Comparison of ENCODE assay signal across 8 cellular contexts in the genomic region with DNA sequence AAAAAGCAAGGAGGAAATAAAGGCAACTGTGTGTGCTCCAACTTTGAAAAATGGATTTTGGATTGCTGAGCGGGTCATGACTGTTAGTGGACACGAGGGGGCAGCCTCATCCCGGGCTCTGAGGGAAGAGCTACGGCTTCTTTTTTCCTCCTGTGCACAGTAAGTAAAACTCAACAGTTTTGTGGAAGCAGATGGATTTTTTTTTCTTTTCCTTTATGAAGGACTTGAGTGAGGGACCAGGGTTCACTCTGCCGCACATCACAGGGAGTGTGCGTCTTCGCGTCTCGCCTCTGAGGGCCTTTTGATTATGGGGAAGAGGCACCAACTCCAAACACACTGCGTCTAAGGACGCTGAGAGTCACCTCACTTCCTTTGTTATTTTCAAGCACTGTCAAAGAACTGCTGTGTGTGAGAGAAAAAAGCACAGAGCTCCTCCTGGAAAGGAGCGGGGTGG.
DNase-seq lines count a peak whose midpoint lies in the region; ATAC-seq and TF ChIP-seq lines count a peak whose summit lies in the region.

No MANE protein-coding gene starts in this region.

- H3K4me3 Mint-ChIP-seq in CD8-positive, alpha-beta memory T cell, result peak overlapping the region in 6 of 7 donors; percentile 17 to 75 (median 59)

- no peaks in the 10 kb centered on the region for H3K9me3 ChIP-seq in CD8-positive, alpha-beta memory T cell (ENCODE audit: low read length)
- no peaks in the 10 kb centered on the region for H3K9me3 ChIP-seq in ascending aorta
- no peaks in the 10 kb centered on the region for H3K9me3 ChIP-seq in hepatocyte (ENCODE audit: low read depth)

- peak overlapping the region; percentile 83 for H3K4me2 ChIP-seq in hepatocyte

- peaks cover 4 to 12% (median 12%) of the 10 kb centered on the region in 3 donors for H3K4me1 Mint-ChIP-seq in CD8-positive, alpha-beta memory T cell

- no peaks in the 10 kb centered on the region for H3K27me3 ChIP-seq in CD8-positive, alpha-beta memory T cell (ENCODE audit: insufficient read depth, low read length, poor library complexity, severe bottlenecking)
- H3K27me3 ChIP-seq in ascending aorta, result no peaks in the 10 kb centered on the region
- H3K27me3 ChIP-seq in hepatocyte, result no peaks in the 10 kb centered on the region
- H3K27me3 ChIP-seq in rectal smooth muscle tissue (ENCODE audit: control insufficient read depth, insufficient read depth, low read length), result no peaks in the 10 kb centered on the region

- POLR2A ChIA-PET in CD8-positive, alpha-beta memory T cell (lab: Charles Lee), result no interaction called here

- no peaks in the 10 kb centered on the region for H3K36me3 Mint-ChIP-seq in CD8-positive, alpha-beta memory T cell

- 4% methylated on average over 12 of the region's 12 CpGs for WGBS in hepatocyte (ENCODE audit: low lambda C conversion rate, missing lambda C conversion rate)

- H3K27ac ChIP-seq in CD8-positive, alpha-beta memory T cell (ENCODE audit: low read depth, low read length), result no peak overlapping the region
- H3K27ac ChIP-seq in ascending aorta (no peak overlapping the region), hepatocyte (no peak overlapping the region), rectal smooth muscle tissue (ENCODE audit: low read depth, low read length) (no peak overlapping the region)

- TF ChIP-seq CTCF in ascending aorta (IDR thresholded peaks at IDR 0.05) (peak; percentile 15 to 79 (median 68)), hepatocyte (IDR thresholded peaks at IDR 0.05; ENCODE audit: poor library complexity) (peak; percentile 95)

- no peaks in the 10 kb centered on the region for H3K9me3 Mint-ChIP-seq in CD8-positive, alpha-beta memory T cell

- no peaks in the 10 kb centered on the region for H3K9me2 ChIP-seq in hepatocyte (replicated peaks; ENCODE audit: insufficient read depth)

- CTCF ChIA-PET in CD8-positive, alpha-beta memory T cell (lab: Charles Lee), result interaction anchor here (1.0 kb wide), 1 partner anchor 8 kb away, joined by 3 read pairs; no protein-coding TSS in a partner anchor

- no peaks in the 10 kb centered on the region for H3K4me1 ChIP-seq in CD8-positive, alpha-beta memory T cell (ENCODE audit: insufficient read depth, low read length)
- H3K4me1 ChIP-seq in ascending aorta, result no peaks in the 10 kb centered on the region
- peaks cover 3% of the 10 kb centered on the region for H3K4me1 ChIP-seq in hepatocyte (ENCODE audit: insufficient read depth)
- H3K4me1 ChIP-seq in rectal smooth muscle tissue (ENCODE audit: control insufficient read depth, insufficient read depth, low read length), result no peaks in the 10 kb centered on the region

- H3K79me2 ChIP-seq in hepatocyte, result no peaks in the 10 kb centered on the region

- peak in 1 of 5 donors; percentile 4 for DNase-seq in CD8-positive, alpha-beta memory T cell
- DNase-seq in RPMI7951 (ENCODE audit: low read depth), result peak; percentile 30
- DNase-seq in ascending aorta (ENCODE audit: low spot score in 2 of 2), result no peak
- peak; percentile 78 for DNase-seq in hepatocyte (ENCODE audit: low spot score)
- no peak for DNase-seq in NCI-H1048 (lab: John Stamatoyannopoulos, UW)

- H3K27me3 Mint-ChIP-seq in CD8-positive, alpha-beta memory T cell, result peaks cover 9 to 11% of the 10 kb centered on the region in 2 donors

- peak overlapping the region; percentile 68 for H2AFZ ChIP-seq in hepatocyte

- no peaks in the 10 kb centered on the region for H3K36me3 ChIP-seq in CD8-positive, alpha-beta memory T cell (ENCODE audit: insufficient read depth, low read length)
- H3K36me3 ChIP-seq in ascending aorta (no peaks in the 10 kb centered on the region), hepatocyte (replicated peaks; ENCODE audit: insufficient read depth, low read depth) (no peaks in the 10 kb centered on the region), rectal smooth muscle tissue (ENCODE audit: control insufficient read depth, insufficient read depth, low read length) (no peaks in the 10 kb centered on the region)

- intact Hi-C loops in ascending aorta (cut with DNase I), result no loop called here

- H3K4me3 ChIP-seq in CD8-positive, alpha-beta memory T cell (ENCODE audit: low read length), result no peak overlapping the region
- H3K4me3 ChIP-seq in ascending aorta, result peak overlapping the region; percentile 17 to 27
- H3K4me3 ChIP-seq in hepatocyte, result no peak overlapping the region
- H3K4me3 ChIP-seq in rectal smooth muscle tissue (ENCODE audit: low read length), result peak overlapping the region; percentile 47

- ATAC-seq in GM19023 (IDR thresholded peaks at IDR 0.05; ENCODE audit: unreplicated experiment), result peak; percentile 92
- ATAC-seq in HG03442 (IDR thresholded peaks at IDR 0.05; ENCODE audit: unreplicated experiment), result peak; percentile 85

- no peaks in the 10 kb centered on the region for H4K20me1 ChIP-seq in hepatocyte (ENCODE audit: insufficient read depth, poor library complexity, severe bottlenecking)

- no peak overlapping the region for H3K9ac ChIP-seq in rectal smooth muscle tissue (ENCODE audit: low read length)

- H3K27ac Mint-ChIP-seq in CD8-positive, alpha-beta memory T cell, result no peak overlapping the region

Comparison
In these comparisons a context has a peak if more than half of its experiments do, and no peak if none do; other contexts are left out.
1. DNase-seq: peak in RPMI7951 (single experiment) and hepatocyte (single experiment); none in ascending aorta (0 of 2) and NCI-H1048 (single experiment).
2. H3K4me3 ChIP-seq: peak in ascending aorta (2 of 2) and rectal smooth muscle tissue (single experiment); none in CD8-positive, alpha-beta memory T cell (single experiment) and hepatocyte (single experiment).